26 cellular contexts compared by ENCODE assay signal in genomic region chr17:50769884-50770283, GRCh38. TPM values are rescaled to one million over a fixed set of nuclear protein-coding genes. Genes with fewer than 3 reads are reported as not detected.
DNase-seq lines count a peak whose midpoint lies in the region; TF ChIP-seq lines count a peak whose summit lies in the region.
"Had no signal": no experiment of that assay in that cellular context is flagged by ENCODE, and none has a peak within 500 bp of the region (broad histone marks: within the 10 kb centered on the region; RNA-seq: fewer than 3 reads in every experiment).

No MANE protein-coding gene starts in this region.

- H3K27ac ChIP-seq in endodermal cell (ENCODE audit: low read depth, low read length) (no peak overlapping the region), neural progenitor cell (no peak overlapping the region)
- H3K27ac ChIP-seq: PC-9, SJSA1 had no signal

- H3K9me3 ChIP-seq in endodermal cell (ENCODE audit: control insufficient read depth, low read length): no peaks in the 10 kb centered on the region
- H3K9me3 ChIP-seq in neural progenitor cell (ENCODE audit: low read depth): no peaks in the 10 kb centered on the region
- H3K9me3 ChIP-seq: SJSA1 had no signal

- H3K36me3 Mint-ChIP-seq in endodermal cell (ENCODE audit: low read depth) (no peaks in the 10 kb centered on the region), neural progenitor cell (no peaks in the 10 kb centered on the region)

- H3K4me2 ChIP-seq in neural progenitor cell: no peak overlapping the region
- H3K4me2 ChIP-seq: PC-9 had no signal

- TF ChIP-seq CTCF in endodermal cell (conservative IDR thresholded peaks at IDR 0.05) (no peak), neural progenitor cell (IDR thresholded peaks at IDR 0.05) (no peak)

- H2AFZ ChIP-seq in neural progenitor cell (replicated peaks): no peak overlapping the region
- H2AFZ ChIP-seq: PC-9 had no signal

- H3K4me1 Mint-ChIP-seq in endodermal cell (peaks cover 12% of the 10 kb centered on the region), neural progenitor cell (peaks cover 25% of the 10 kb centered on the region)

- DNase-seq in activated CD8-positive, alpha-beta memory T cell treated with anti-CD3 and anti-CD28 coated beads for 24 hours: peak; percentile 32
- no peak for DNase-seq in activated CD8-positive, alpha-beta memory T cell treated with anti-CD3 and anti-CD28 coated beads, Interleukin-2, amount 50 U/mL, for 4 hours
- DNase-seq in endodermal cell (peak; percentile 37), neural progenitor cell (ENCODE audit: low spot score) (no peak), EL (no peak), DMS114 treated with DMSO at 0.1 percent for 48 hours (lab: John Stamatoyannopoulos, UW; ENCODE audit: unreplicated experiment) (no peak)
- DNase-seq in stimulated activated CD8-positive, alpha-beta memory T cell treated with anti-CD3 and anti-CD28 coated beads, Interleukin-4, amount 100 ng/mL, for 48 hours: peak; percentile 16
- DNase-seq in effector CD8-positive, alpha-beta T cell (lab: John Stamatoyannopoulos, UW): no peak
- DNase-seq: 8988T, ACHN, DMS53, GDM1, IMR-90, KG1, MM.1S, NCI-H1694, NCI-H2029 treated with DMSO at 0.1 percent for 48 hours, NCI-H526 treated with DMSO at 0.1 percent for 48 hours, Right ventricle myocardium superior, RPMI8226 had no signal

- no peak overlapping the region for H3K9ac ChIP-seq in endodermal cell (ENCODE audit: extremely low read depth, low read length, poor library complexity, severe bottlenecking)
- H3K9ac ChIP-seq in neural progenitor cell: no peak overlapping the region

- H4K20me1 ChIP-seq in neural progenitor cell (ENCODE audit: low read depth): no peaks in the 10 kb centered on the region

- no peaks in the 10 kb centered on the region for H3F3A ChIP-seq in neural progenitor cell (ENCODE audit: low read depth)

- H3K4me1 ChIP-seq in endodermal cell (ENCODE audit: control insufficient read depth, insufficient read depth, low read length) (peaks cover 7% of the 10 kb centered on the region), neural progenitor cell (no peaks in the 10 kb centered on the region)
- H3K4me1 ChIP-seq: SJSA1 had no signal

- H3K4me3 Mint-ChIP-seq in endodermal cell (no peak overlapping the region), neural progenitor cell (no peak overlapping the region)

- H3K79me2 ChIP-seq in neural progenitor cell (ENCODE audit: low read depth): no peaks in the 10 kb centered on the region

- WGBS in endodermal cell (ENCODE audit: insufficient coverage in 1 of 2, insufficient read length in 1 of 2), 2 experiments: 92 to 95% methylated on average over 6 to 7 of the region's 8 CpGs

- H3K27ac Mint-ChIP-seq in endodermal cell: no peak overlapping the region
- H3K27ac Mint-ChIP-seq in neural progenitor cell: peak overlapping the region; percentile 12

- H3K4me3 ChIP-seq in endodermal cell (ENCODE audit: low read length): no peak overlapping the region
- H3K4me3 ChIP-seq in neural progenitor cell: no peak overlapping the region
- H3K4me3 ChIP-seq: GM12878, PC-9, SJSA1 had no signal

- no peaks in the 10 kb centered on the region for H3K9me3 Mint-ChIP-seq in endodermal cell
- H3K9me3 Mint-ChIP-seq in neural progenitor cell: no peaks in the 10 kb centered on the region

- H3K27me3 Mint-ChIP-seq in endodermal cell (ENCODE audit: insufficient read depth) (peaks cover 2% of the 10 kb centered on the region), neural progenitor cell (ENCODE audit: insufficient read depth, low read depth) (peaks cover 11% of the 10 kb centered on the region)

- no peaks in the 10 kb centered on the region for H3K36me3 ChIP-seq in endodermal cell (ENCODE audit: control insufficient read depth, insufficient read depth, low read length)
- H3K36me3 ChIP-seq in neural progenitor cell: no peaks in the 10 kb centered on the region
- H3K36me3 ChIP-seq: SJSA1 had no signal

- no peaks in the 10 kb centered on the region for H3K27me3 ChIP-seq in endodermal cell (ENCODE audit: control insufficient read depth, insufficient read depth, low read length, poor library complexity, severe bottlenecking)
- no peaks in the 10 kb centered on the region for H3K27me3 ChIP-seq in neural progenitor cell
- H3K27me3 ChIP-seq: SJSA1 had no signal

RNA-seq across cellular contexts. Expression of gene ANKRD40CL, which starts 2.6 kb away (rescaled TPM):
- total RNA-seq in endodermal cell (not detected), neural progenitor cell (ENCODE audit: low replicate concordance) (not detected in 2 replicates)
- not detected for polyA plus RNA-seq in endodermal cell (2013, experiment 1 of 2)
- not detected for polyA plus RNA-seq in endodermal cell (2013, experiment 2 of 2)
- total RNA-seq: GM12878, H1, IMR-90, NCI-H460, PC-9, Right ventricle myocardium superior, SJSA1 had no signal
- polyA plus RNA-seq: BJ, GM12878, H1, IMR-90 had no signal

RNA-seq across cellular contexts. Expression of gene LUC7L3, which starts 50.5 kb away (rescaled TPM):
- 100 to 1,000 TPM; 122 to 169 TPM for total RNA-seq in endodermal cell
- polyA plus RNA-seq in endodermal cell (2013, experiment 1 of 2): 252 TPM
- 214 TPM for polyA plus RNA-seq in endodermal cell (2013, experiment 2 of 2)
- total RNA-seq in neural progenitor cell (ENCODE audit: low replicate concordance): 245 and 374 TPM in 2 replicates

Comparison
In these comparisons a context has a peak if more than half of its experiments do, and no peak if none do; other contexts are left out.
1. DNase-seq: peak in activated CD8-positive, alpha-beta memory T cell treated with anti-CD3 and anti-CD28 coated beads for 24 hours (single experiment), endodermal cell (single experiment) and stimulated activated CD8-positive, alpha-beta memory T cell treated with anti-CD3 and anti-CD28 coated beads, Interleukin-4, amount 100 ng/mL, for 48 hours (single experiment); none in activated CD8-positive, alpha-beta memory T cell treated with anti-CD3 and anti-CD28 coated beads, Interleukin-2, amount 50 U/mL, for 4 hours (single experiment), neural progenitor cell (single experiment), EL (single experiment), effector CD8-positive, alpha-beta T cell (single experiment) and DMS114 treated with DMSO at 0.1 percent for 48 hours (single experiment).